ENCODE assay signal across 14 cellular contexts in the genomic region with DNA sequence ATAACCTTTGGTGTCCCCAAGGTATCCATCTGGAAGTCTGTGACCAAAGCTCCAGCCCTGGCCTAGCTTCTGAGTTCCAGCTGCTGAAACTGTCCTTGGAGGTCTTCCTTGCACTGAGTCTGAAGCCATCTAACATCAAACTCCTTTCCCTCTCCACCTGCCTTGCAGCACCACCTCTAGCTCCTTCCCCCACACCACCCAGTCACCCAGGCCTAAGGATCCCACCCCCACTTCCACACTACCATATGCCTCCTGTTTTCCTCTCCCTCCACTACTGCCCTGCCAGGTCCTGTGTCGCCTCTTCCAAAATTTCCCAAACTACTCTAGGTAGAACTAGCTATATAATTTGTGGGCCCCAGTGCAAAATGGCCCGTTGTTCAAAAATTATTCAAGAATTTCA. TPM values are rescaled to one million over a fixed set of nuclear protein-coding genes. Genes with fewer than 3 reads are reported as not detected.
DNase-seq lines count a peak whose midpoint lies in the region; ATAC-seq, FAIRE-seq and TF ChIP-seq lines count a peak whose summit lies in the region.
"Had no signal": no experiment of that assay in that cellular context is flagged by ENCODE, and none has a peak within 500 bp of the region (broad histone marks: within the 10 kb centered on the region; RNA-seq: fewer than 3 reads in every experiment).

No MANE protein-coding gene starts in this region.

- SMC1A ChIA-PET in GM12878 (lab: Charles Lee; ENCODE audit: uncharacterized antibody, unreplicated experiment): interaction anchor here (1.1 to 7.2 kb wide), 8 partner anchors 25 to 452 kb away, joined by 3 to 82 read pairs (median 5); a partner anchor contains a TSS

- 38% methylated on average over 2 of the region's 2 CpGs for WGBS in GM12878 (ENCODE audit: insufficient coverage, insufficient replicate concordance, low lambda C conversion rate, missing lambda C conversion rate)

- CTCF ChIA-PET in GM12878 (lab: Yijun Ruan, JAX): interaction anchor here (0.5 to 11.2 kb wide), 33 partner anchors 8 to 465 kb away, joined by 3 to 121 read pairs (median 6); a partner anchor contains a TSS

- POLR2A ChIA-PET in GM12878 (lab: Charles Lee): interaction anchor here (0.6 to 1.0 kb wide), 4 partner anchors 50 to 131 kb away, joined by 3 to 4 read pairs (median 4); no protein-coding TSS in a partner anchor

- no peaks in the 10 kb centered on the region for H3K36me3 Mint-ChIP-seq in stimulated activated naive CD8-positive, alpha-beta T cell treated with anti-CD3 and anti-CD28 coated beads, Interleukin-15, Interleukin-2, amounts not matched to agents 100 ng/mL and 50 ng/mL, for 24 hours (ENCODE audit: low read depth)

- peaks cover 19% of the 10 kb centered on the region for H3K4me1 ChIP-seq in GM12878 (ENCODE audit: control insufficient read depth, insufficient read depth, low read length)
- H3K4me1 ChIP-seq: Caco-2, left ventricle myocardium inferior had no signal

- no peak for FAIRE-seq in GM12878 (lab: Jason Lieb, UNC)

- peak overlapping the region; percentile 94 for H3K27ac Mint-ChIP-seq in stimulated activated naive CD8-positive, alpha-beta T cell treated with anti-CD3 and anti-CD28 coated beads, Interleukin-15, Interleukin-2, amounts not matched to agents 100 ng/mL and 50 ng/mL, for 24 hours

- no peak for TF ChIP-seq RAD21 in GM12878 (IDR thresholded peaks at IDR 0.05; ENCODE audit: insufficient read depth, low read depth, low read length)

- no TSS peak for BruUV-seq in GM12878 (replicated peaks; lab: Mats Ljungman, UMichigan)

- no peaks in the 10 kb centered on the region for H3K36me3 ChIP-seq in SK-N-MC (ENCODE audit: insufficient read depth, low read length)
- no peaks in the 10 kb centered on the region for H3K36me3 ChIP-seq in GM12878 (ENCODE audit: control insufficient read depth in 2 of 2, insufficient read depth in 2 of 2, low read length in 1 of 2)
- H3K36me3 ChIP-seq: esophagus squamous epithelium, left ventricle myocardium inferior, ovary had no signal

- peaks cover 46% of the 10 kb centered on the region for H3K4me1 Mint-ChIP-seq in stimulated activated naive CD8-positive, alpha-beta T cell treated with anti-CD3 and anti-CD28 coated beads, Interleukin-15, Interleukin-2, amounts not matched to agents 100 ng/mL and 50 ng/mL, for 24 hours (ENCODE audit: low read depth)

- H3K27ac ChIP-seq in SK-N-MC: peak overlapping the region; percentile 97
- no peak overlapping the region for H3K27ac ChIP-seq in GM12878 (ENCODE audit: control insufficient read depth, insufficient read depth)
- H3K27ac ChIP-seq: esophagus squamous epithelium, left ventricle myocardium inferior, ovary had no signal

- RAD21 ChIA-PET in GM12878 (lab: Charles Lee; ENCODE audit: unreplicated experiment): interaction anchor here (0.6 to 4.9 kb wide), 9 partner anchors 13 to 452 kb away, joined by 3 to 36 read pairs (median 4); no protein-coding TSS in a partner anchor

- peak overlapping the region; percentile 21 for H3K4me3 Mint-ChIP-seq in stimulated activated naive CD8-positive, alpha-beta T cell treated with anti-CD3 and anti-CD28 coated beads, Interleukin-15, Interleukin-2, amounts not matched to agents 100 ng/mL and 50 ng/mL, for 24 hours

- no peak for TF ChIP-seq EP300 in GM12878 (IDR thresholded peaks at IDR 0.05; ENCODE audit: borderline replicate concordance in 1 of 2, control insufficient read depth in 1 of 2, low read depth in 2 of 2, low read length in 2 of 2)

- no peak for TF ChIP-seq POLR2A in GM12878 (IDR thresholded peaks at IDR 0.05; ENCODE audit: low read depth, low read length)

- in situ Hi-C loops in GM12878 (cut with MboI): no loop called here

- H3K9ac ChIP-seq in SK-N-MC (ENCODE audit: insufficient read length): peak overlapping the region; percentile 53
- H3K9ac ChIP-seq in GM12878 (ENCODE audit: control insufficient read depth, insufficient read depth, low read length): no peak overlapping the region

- no peak for TF ChIP-seq CTCF in GM12878 (IDR thresholded peaks at IDR 0.05 in 2 of 3, conservative IDR thresholded peaks at IDR 0.05 in 1 of 3; ENCODE audit: control insufficient read depth in 2 of 3, extremely low read depth in 1 of 3, insufficient read depth in 1 of 3, low read depth in 3 of 3, low read length in 3 of 3)

- no peak overlapping the region for H2AFZ ChIP-seq in GM12878 (ENCODE audit: control insufficient read depth, low read depth, low read length)

- H3K27me3 ChIP-seq in GM12878 (replicated peaks in 1 of 2; ENCODE audit: control insufficient read depth in 2 of 2, insufficient read depth in 2 of 2, low read length in 1 of 2): peaks cover 4 to 6% of the 10 kb centered on the region in 2 experiments; a peak in 3 of 4 replicates
- H3K27me3 ChIP-seq: ovary had no signal

- peaks cover 30% of the 10 kb centered on the region for H3K27me3 Mint-ChIP-seq in stimulated activated naive CD8-positive, alpha-beta T cell treated with anti-CD3 and anti-CD28 coated beads, Interleukin-15, Interleukin-2, amounts not matched to agents 100 ng/mL and 50 ng/mL, for 24 hours

- peak overlapping the region; percentile 1; the same call in 1 of the 2 replicates for H3K4me2 ChIP-seq in GM12878 (ENCODE audit: control insufficient read depth, insufficient read depth)

- no peaks in the 10 kb centered on the region for H3K9me3 Mint-ChIP-seq in stimulated activated naive CD8-positive, alpha-beta T cell treated with anti-CD3 and anti-CD28 coated beads, Interleukin-15, Interleukin-2, amounts not matched to agents 100 ng/mL and 50 ng/mL, for 24 hours

- H3K9me3 ChIP-seq in SK-N-MC (ENCODE audit: low read depth, low read length): no peaks in the 10 kb centered on the region
- no peaks in the 10 kb centered on the region; the same call in 2 of the 3 replicates for H3K9me3 ChIP-seq in GM12878 (replicated peaks; ENCODE audit: control insufficient read depth, insufficient read depth, low read length)
- H3K9me3 ChIP-seq: Caco-2, esophagus squamous epithelium, left ventricle myocardium inferior, ovary had no signal

- intact Hi-C loops in GM12878 (cut with micrococcal nuclease; ENCODE audit: unreplicated experiment): loop anchor here (1.0 kb wide), 1 partner anchor 118 kb away; no protein-coding TSS in a partner anchor

- peak overlapping the region; percentile 60 for H3K4me3 ChIP-seq in SK-N-MC
- H3K4me3 ChIP-seq in GM12878: no peak overlapping the region
- H3K4me3 ChIP-seq: esophagus squamous epithelium, left ventricle myocardium inferior, ovary had no signal

- no peak for DNase-seq in stimulated activated naive CD8-positive, alpha-beta T cell treated with anti-CD3 and anti-CD28 coated beads, Interleukin-15, Interleukin-2, amounts not matched to agents 100 U/mL and 50 U/mL, for 24 hours
- no peak for DNase-seq in SK-N-MC (ENCODE audit: low read depth, low spot score)
- DNase-seq in GM12878 (ENCODE audit: low read depth, low spot score): no peak
- DNase-seq in NCI-H146 treated with DMSO at 0.1 percent for 48 hours (lab: John Stamatoyannopoulos, UW; ENCODE audit: unreplicated experiment): no peak
- DNase-seq in effector CD4-positive, alpha-beta T cell: no peak
- no peak for DNase-seq in hepatic stellate cell (ENCODE audit: low spot score)
- DNase-seq in activated effector memory CD4-positive, alpha-beta T cell treated with Interleukin-2 at 50 U/mL for 16 hours: no peak
- DNase-seq: esophagus squamous epithelium, left ventricle myocardium inferior, NCI-H187 had no signal

- H4K20me1 ChIP-seq in GM12878 (ENCODE audit: control insufficient read depth, insufficient read depth): no peaks in the 10 kb centered on the region

- H3K79me2 ChIP-seq in GM12878 (ENCODE audit: control insufficient read depth, insufficient read depth, low read length): no peaks in the 10 kb centered on the region

- no peak for ATAC-seq in stimulated activated naive CD8-positive, alpha-beta T cell treated with anti-CD3 and anti-CD28 coated beads, Interleukin-15, Interleukin-2, amounts not matched to agents 100 U/mL and 50 U/mL, for 24 hours
- no peak for ATAC-seq in GM12878

RNA-seq across cellular contexts. Expression of a gene that starts 10.8 kb away (rescaled TPM):
- total RNA-seq in GM12878 (2013; cell fraction: nucleolus; rRNA removed): not detected in 2 replicates
- total RNA-seq in GM12878 (2014; rRNA removed) (not detected in 2 replicates), GM12878 (2014; rRNA removed; fragmentation: Illumina TruSeq; extraction: Trizol) (not detected in 2 replicates), GM12878 (2021) (not detected in 2 replicates)
- not detected for polyA plus RNA-seq in GM12878 (2011; ENCODE audit: low read depth)
- polyA plus RNA-seq in GM12878 (2011; rRNA removed) (0.06 and 0.15 TPM in 2 replicates), GM12878 (2014; fragmentation: Illumina TruSeq; extraction: Trizol) (not detected in 2 replicates), GM12878 (2014; fragmentation: Nextera tagmentation; extraction: Ambion mirVana) (not detected), GM12878 (2014; rRNA removed) (0.10 TPM in 1 of 2 replicates, not detected in the other), GM12878 (2016; fragmentation: Nextera tagmentation; extraction: Ambion mirVana) (not detected)
- polyA plus RNA-seq in GM12878 (2011; cell fraction: cytosol; rRNA removed): 0.34 and 0.52 TPM in 2 replicates
- polyA plus RNA-seq in GM12878 (2011; cell fraction: nucleus; rRNA removed): 0.83 and 0.85 TPM in 2 replicates
- polyA plus RNA-seq in GM12878 (2012): not detected in 2 replicates
- polyA minus RNA-seq in GM12878 (2011; rRNA and poly(A)+ RNA removed): 0.21 and 0.44 TPM in 2 replicates
- polyA minus RNA-seq in GM12878 (2011; cell fraction: cytosol; rRNA and poly(A)+ RNA removed): not detected in 2 replicates
- polyA minus RNA-seq in GM12878 (2011; cell fraction: nucleus; rRNA and poly(A)+ RNA removed): 0.12 TPM in 1 of 2 replicates, not detected in the other
- total RNA-seq: Caco-2, left ventricle myocardium inferior had no signal
- polyA plus RNA-seq: ovary had no signal

RNA-seq across cellular contexts. Expression of a gene that starts 12.3 kb away (rescaled TPM):
- not detected in 2 replicates for total RNA-seq in GM12878 (2013; cell fraction: nucleolus; rRNA removed)
- total RNA-seq in GM12878 (2014; rRNA removed) (not detected in 2 replicates), GM12878 (2014; rRNA removed; fragmentation: Illumina TruSeq; extraction: Trizol) (not detected in 2 replicates), GM12878 (2021) (0.18 TPM in 1 of 2 replicates, not detected in the other)
- polyA plus RNA-seq in GM12878 (2011; ENCODE audit: low read depth): not detected
- polyA plus RNA-seq in GM12878 (2011; rRNA removed) (not detected in 2 replicates), GM12878 (2014; fragmentation: Illumina TruSeq; extraction: Trizol) (not detected in 2 replicates), GM12878 (2014; fragmentation: Nextera tagmentation; extraction: Ambion mirVana) (not detected), GM12878 (2014; rRNA removed) (not detected in 2 replicates), GM12878 (2016; fragmentation: Nextera tagmentation; extraction: Ambion mirVana) (not detected)
- not detected in 2 replicates for polyA plus RNA-seq in GM12878 (2011; cell fraction: cytosol; rRNA removed)
- polyA plus RNA-seq in GM12878 (2011; cell fraction: nucleus; rRNA removed): not detected in 2 replicates
- not detected in 2 replicates for polyA plus RNA-seq in GM12878 (2012)
- polyA minus RNA-seq in GM12878 (2011; rRNA and poly(A)+ RNA removed): not detected in 2 replicates
- polyA minus RNA-seq in GM12878 (2011; cell fraction: cytosol; rRNA and poly(A)+ RNA removed): not detected in 2 replicates
- polyA minus RNA-seq in GM12878 (2011; cell fraction: nucleus; rRNA and poly(A)+ RNA removed): not detected in 2 replicates
- total RNA-seq: Caco-2, esophagus squamous epithelium, left ventricle myocardium inferior had no signal
- polyA plus RNA-seq: ovary had no signal

RNA-seq across cellular contexts. Expression of a gene that starts 29.3 kb away (rescaled TPM):
- total RNA-seq in GM12878 (2013; cell fraction: nucleolus; rRNA removed): 0.64 and 1.3 TPM in 2 replicates
- total RNA-seq in GM12878 (2014; rRNA removed) (1.2 and 1.5 TPM in 2 replicates), GM12878 (2014; rRNA removed; fragmentation: Illumina TruSeq; extraction: Trizol) (1.2 TPM in 2 replicates), GM12878 (2021) (2.3 and 2.6 TPM in 2 replicates)
- 0.71 TPM for polyA plus RNA-seq in GM12878 (2011; ENCODE audit: low read depth)
- polyA plus RNA-seq in GM12878 (2011; rRNA removed) (10.3 and 11.3 TPM in 2 replicates), GM12878 (2014; fragmentation: Illumina TruSeq; extraction: Trizol) (1.8 and 2.2 TPM in 2 replicates), GM12878 (2014; fragmentation: Nextera tagmentation; extraction: Ambion mirVana) (under 1 TPM; 0.52 to 0.66 TPM), GM12878 (2014; rRNA removed) (1.4 and 1.9 TPM in 2 replicates), GM12878 (2016; fragmentation: Nextera tagmentation; extraction: Ambion mirVana) (1 to 10 TPM; 1.4 TPM)
- 10.9 and 12.1 TPM in 2 replicates for polyA plus RNA-seq in GM12878 (2011; cell fraction: cytosol; rRNA removed)
- 3.9 and 4.6 TPM in 2 replicates for polyA plus RNA-seq in GM12878 (2011; cell fraction: nucleus; rRNA removed)
- polyA plus RNA-seq in GM12878 (2012): 0.91 and 1.6 TPM in 2 replicates
- polyA minus RNA-seq in GM12878 (2011; rRNA and poly(A)+ RNA removed): 17.6 and 21.9 TPM in 2 replicates
- polyA minus RNA-seq in GM12878 (2011; cell fraction: cytosol; rRNA and poly(A)+ RNA removed): 8.7 and 9.0 TPM in 2 replicates
- 1.5 and 2.4 TPM in 2 replicates for polyA minus RNA-seq in GM12878 (2011; cell fraction: nucleus; rRNA and poly(A)+ RNA removed)

RNA-seq across cellular contexts. Expression of a gene that starts 44.0 kb away (rescaled TPM):
- 26.4 and 29.7 TPM in 2 replicates for total RNA-seq in GM12878 (2013; cell fraction: nucleolus; rRNA removed)
- total RNA-seq in GM12878 (2014; rRNA removed) (8.9 and 14.5 TPM in 2 replicates), GM12878 (2014; rRNA removed; fragmentation: Illumina TruSeq; extraction: Trizol) (5.4 and 6.4 TPM in 2 replicates), GM12878 (2021) (9.4 and 9.5 TPM in 2 replicates)
- 7.3 TPM for polyA plus RNA-seq in GM12878 (2011; ENCODE audit: low read depth)
- polyA plus RNA-seq in GM12878 (2011; rRNA removed) (17.8 and 22.6 TPM in 2 replicates), GM12878 (2014; fragmentation: Illumina TruSeq; extraction: Trizol) (5.8 and 6.2 TPM in 2 replicates), GM12878 (2014; fragmentation: Nextera tagmentation; extraction: Ambion mirVana) (1 to 10 TPM; 5.1 to 7.3 TPM), GM12878 (2014; rRNA removed) (10.8 and 15.8 TPM in 2 replicates), GM12878 (2016; fragmentation: Nextera tagmentation; extraction: Ambion mirVana) (1 to 10 TPM; 9.1 to 9.8 TPM)
- polyA plus RNA-seq in GM12878 (2011; cell fraction: cytosol; rRNA removed): 42.2 and 53.1 TPM in 2 replicates
- 23.1 and 26.2 TPM in 2 replicates for polyA plus RNA-seq in GM12878 (2011; cell fraction: nucleus; rRNA removed)
- polyA plus RNA-seq in GM12878 (2012): 9.0 and 9.2 TPM in 2 replicates
- 38.8 and 61.4 TPM in 2 replicates for polyA minus RNA-seq in GM12878 (2011; rRNA and poly(A)+ RNA removed)
- polyA minus RNA-seq in GM12878 (2011; cell fraction: cytosol; rRNA and poly(A)+ RNA removed): 15.0 and 15.8 TPM in 2 replicates
- 30.7 and 44.2 TPM in 2 replicates for polyA minus RNA-seq in GM12878 (2011; cell fraction: nucleus; rRNA and poly(A)+ RNA removed)

RNA-seq across cellular contexts. Expression of a gene that starts 59.2 kb away (rescaled TPM):
- total RNA-seq in GM12878 (2013; cell fraction: nucleolus; rRNA removed): not detected in 2 replicates
- total RNA-seq in GM12878 (2014; rRNA removed): not detected in 2 replicates
- not detected in 2 replicates for total RNA-seq in GM12878 (2014; rRNA removed; fragmentation: Illumina TruSeq; extraction: Trizol)
- not detected in 2 replicates for total RNA-seq in GM12878 (2021)
- polyA plus RNA-seq in GM12878 (2011; ENCODE audit: low read depth): 0.16 TPM
- not detected in 2 replicates for polyA plus RNA-seq in GM12878 (2011; rRNA removed)
- not detected in 2 replicates for polyA plus RNA-seq in GM12878 (2011; cell fraction: cytosol; rRNA removed)
- polyA plus RNA-seq in GM12878 (2011; cell fraction: nucleus; rRNA removed): not detected in 2 replicates
- polyA plus RNA-seq in GM12878 (2012): 0.14 and 0.22 TPM in 2 replicates
- not detected in 2 replicates for polyA plus RNA-seq in GM12878 (2014; fragmentation: Illumina TruSeq; extraction: Trizol)
- not detected for polyA plus RNA-seq in GM12878 (2014; fragmentation: Nextera tagmentation; extraction: Ambion mirVana)
- 0.06 TPM in 1 of 2 replicates, not detected in the other for polyA plus RNA-seq in GM12878 (2014; rRNA removed)
- polyA plus RNA-seq in GM12878 (2016; fragmentation: Nextera tagmentation; extraction: Ambion mirVana): under 1 TPM in 1 of 2 experiments, not detected in 1; 0.24 TPM
- not detected in 2 replicates for polyA minus RNA-seq in GM12878 (2011; rRNA and poly(A)+ RNA removed)
- not detected in 2 replicates for polyA minus RNA-seq in GM12878 (2011; cell fraction: cytosol; rRNA and poly(A)+ RNA removed)
- not detected in 2 replicates for polyA minus RNA-seq in GM12878 (2011; cell fraction: nucleus; rRNA and poly(A)+ RNA removed)
- total RNA-seq: Caco-2, esophagus squamous epithelium, mucosa of gallbladder had no signal
